8 cellular contexts compared by ENCODE assay signal in the genomic region with DNA sequence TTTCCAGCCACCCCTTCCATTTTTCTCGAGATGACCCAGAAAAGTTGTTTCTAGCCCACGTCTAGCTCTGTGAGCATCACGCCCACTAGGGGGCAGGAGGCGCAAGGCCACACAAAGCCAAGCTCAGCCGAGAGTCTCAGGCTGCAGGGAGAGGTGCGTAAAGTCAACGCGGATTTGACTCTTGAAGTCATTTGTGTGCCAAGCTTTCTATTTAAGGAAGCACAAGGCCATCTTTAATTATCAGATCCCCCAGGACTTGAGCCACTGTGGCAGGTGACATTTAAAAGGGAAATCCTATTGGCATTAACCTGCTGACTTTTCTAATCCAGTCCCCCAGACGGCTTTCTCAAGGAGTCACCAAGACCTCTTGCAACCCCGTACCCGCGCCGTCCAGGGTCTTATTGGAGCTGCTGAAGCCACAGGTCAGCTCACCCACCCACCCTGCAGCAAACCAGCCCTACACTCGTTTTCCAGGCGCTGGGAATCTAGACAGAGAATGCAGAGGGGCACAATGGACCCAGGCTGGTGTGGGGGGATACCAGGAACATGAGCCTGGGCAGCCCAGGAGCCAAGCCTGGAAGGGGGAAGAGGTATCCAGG.
DNase-seq lines count a peak whose midpoint lies in the region; ATAC-seq and TF ChIP-seq lines count a peak whose summit lies in the region.

No MANE protein-coding gene starts in this region.

- H3K4me2 ChIP-seq in neural cell (ENCODE audit: low read length), result no peak overlapping the region

- H3K36me3 ChIP-seq in neural cell (ENCODE audit: insufficient read depth, low read length), result no peaks in the 10 kb centered on the region

- peaks cover 9% of the 10 kb centered on the region for H4K20me1 ChIP-seq in neural cell (ENCODE audit: insufficient read depth)

- no peaks in the 10 kb centered on the region for H3K27me3 ChIP-seq in neural cell (ENCODE audit: insufficient read depth, low read depth, low read length)

- CTCF ChIA-PET in AG04449 (lab: Yijun Ruan, JAX), result interaction anchor here (0.6 to 12.2 kb wide), 50 partner anchors 12 to 341 kb away, joined by 3 to 409 read pairs (median 6); a partner anchor contains a TSS

- H3K9me2 ChIP-seq in neural cell (ENCODE audit: insufficient read depth, low read length), result no peaks in the 10 kb centered on the region

- no peak overlapping the region for H3K27ac ChIP-seq in neural cell (ENCODE audit: low read length)

- H3F3A ChIP-seq in neural cell (ENCODE audit: insufficient read depth, low read length, poor library complexity, severe bottlenecking), result no peaks in the 10 kb centered on the region

- no peak overlapping the region for H2AFZ ChIP-seq in neural cell (ENCODE audit: low read depth, low read length)

- peak; percentile 37 for ATAC-seq in GM18868 (IDR thresholded peaks at IDR 0.05; ENCODE audit: unreplicated experiment)

- no peak for TF ChIP-seq EP300 in neural cell (conservative IDR thresholded peaks at IDR 0.05; ENCODE audit: poor library complexity, severe bottlenecking)

- POLR2A ChIA-PET in AG04449 (lab: Yijun Ruan, JAX), result interaction anchor here (1.1 kb wide), 1 partner anchor 94 kb away, joined by 3 read pairs; no protein-coding TSS in a partner anchor

- H3K79me2 ChIP-seq in neural cell (replicated peaks; ENCODE audit: insufficient read depth, low read length), result no peaks in the 10 kb centered on the region

- no peaks in the 10 kb centered on the region for H3K9me3 ChIP-seq in neural cell (ENCODE audit: low read length)

- no peak overlapping the region for H3K4me3 ChIP-seq in AG04449 (ENCODE audit: low read depth, low read length)
- H3K4me3 ChIP-seq in fibroblast of mammary gland (ENCODE audit: control insufficient read depth, low read depth, low read length), result no peak overlapping the region
- no peak overlapping the region for H3K4me3 ChIP-seq in neural cell (ENCODE audit: low read length)

- TF ChIP-seq CTCF in AG04449 (IDR thresholded peaks at IDR 0.05; ENCODE audit: insufficient read depth, low read length, missing control alignments), result peak; percentile 94
- peak; percentile 98 for TF ChIP-seq CTCF in fibroblast of mammary gland (conservative IDR thresholded peaks at IDR 0.05; ENCODE audit: control insufficient read depth, insufficient read depth, low read depth, low read length)
- peak; percentile 94 for TF ChIP-seq CTCF in neural cell (IDR thresholded peaks at IDR 0.05; ENCODE audit: poor library complexity, severe bottlenecking)

- peak; percentile 31 for DNase-seq in AG04449 (ENCODE audit: low read depth, low spot score)
- DNase-seq in Kasumi-1 (lab: John Stamatoyannopoulos, UW), result peak; percentile 78 to 85
- DNase-seq in RPMI8226, result peak; percentile 87
- peak; percentile 73 for DNase-seq in activated T-helper 1 cell treated with Interleukin-2 at 50 U/mL for 16 hours (ENCODE audit: low read depth)
- DNase-seq in fibroblast of mammary gland (ENCODE audit: low read depth), result peak; percentile 89
- peak; percentile 67 to 87 (median 76) for DNase-seq in stimulated activated naive CD4-positive, alpha-beta T cell (lab: John Stamatoyannopoulos, UW)

- TF ChIP-seq RAD21 in neural cell (conservative IDR thresholded peaks at IDR 0.05), result peak; percentile 93

- H3K9ac ChIP-seq in neural cell (ENCODE audit: low read length), result peak overlapping the region; percentile 3

TF ChIP-seq in neural cell, 6 proteins besides CTCF, POLR2A, EP300 and RAD21:
- TF ChIP-seq TAF1 (IDR thresholded peaks at IDR 0.05; ENCODE audit: low read depth), result no peak
- no peak for TF ChIP-seq POLR2AphosphoS5 (IDR thresholded peaks at IDR 0.05)
- peak; percentile 27 for TF ChIP-seq MXI1 (conservative IDR thresholded peaks at IDR 0.05; ENCODE audit: poor library complexity, severe bottlenecking)
- TF ChIP-seq, protein P1, sequence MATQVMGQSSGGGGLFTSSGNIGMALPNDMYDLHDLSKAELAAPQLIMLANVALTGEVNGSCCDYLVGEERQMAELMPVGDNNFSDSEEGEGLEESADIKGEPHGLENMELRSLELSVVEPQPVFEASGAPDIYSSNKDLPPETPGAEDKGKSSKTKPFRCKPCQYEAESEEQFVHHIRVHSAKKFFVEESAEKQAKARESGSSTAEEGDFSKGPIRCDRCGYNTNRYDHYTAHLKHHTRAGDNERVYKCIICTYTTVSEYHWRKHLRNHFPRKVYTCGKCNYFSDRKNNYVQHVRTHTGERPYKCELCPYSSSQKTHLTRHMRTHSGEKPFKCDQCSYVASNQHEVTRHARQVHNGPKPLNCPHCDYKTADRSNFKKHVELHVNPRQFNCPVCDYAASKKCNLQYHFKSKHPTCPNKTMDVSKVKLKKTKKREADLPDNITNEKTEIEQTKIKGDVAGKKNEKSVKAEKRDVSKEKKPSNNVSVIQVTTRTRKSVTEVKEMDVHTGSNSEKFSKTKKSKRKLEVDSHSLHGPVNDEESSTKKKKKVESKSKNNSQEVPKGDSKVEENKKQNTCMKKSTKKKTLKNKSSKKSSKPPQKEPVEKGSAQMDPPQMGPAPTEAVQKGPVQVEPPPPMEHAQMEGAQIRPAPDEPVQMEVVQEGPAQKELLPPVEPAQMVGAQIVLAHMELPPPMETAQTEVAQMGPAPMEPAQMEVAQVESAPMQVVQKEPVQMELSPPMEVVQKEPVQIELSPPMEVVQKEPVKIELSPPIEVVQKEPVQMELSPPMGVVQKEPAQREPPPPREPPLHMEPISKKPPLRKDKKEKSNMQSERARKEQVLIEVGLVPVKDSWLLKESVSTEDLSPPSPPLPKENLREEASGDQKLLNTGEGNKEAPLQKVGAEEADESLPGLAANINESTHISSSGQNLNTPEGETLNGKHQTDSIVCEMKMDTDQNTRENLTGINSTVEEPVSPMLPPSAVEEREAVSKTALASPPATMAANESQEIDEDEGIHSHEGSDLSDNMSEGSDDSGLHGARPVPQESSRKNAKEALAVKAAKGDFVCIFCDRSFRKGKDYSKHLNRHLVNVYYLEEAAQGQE (IDR thresholded peaks at IDR 0.05; ENCODE audit: borderline replicate concordance), result no peak
- peak; percentile 93 for TF ChIP-seq SMC3 (conservative IDR thresholded peaks at IDR 0.05; ENCODE audit: poor library complexity)

Comparison
In these comparisons a context has a peak if more than half of its experiments do, and no peak if none do; other contexts are left out.
1. DNase-seq: peak in every context shown above with its lines; median percentile 89 in fibroblast of mammary gland; 87 in RPMI8226; 82 in Kasumi-1; 76 in stimulated activated naive CD4-positive, alpha-beta T cell; 73 in activated T-helper 1 cell treated with Interleukin-2 at 50 U/mL for 16 hours; 31 in AG04449.